Comparison of ENCODE assay signal across 22 cellular contexts in the genomic region with DNA sequence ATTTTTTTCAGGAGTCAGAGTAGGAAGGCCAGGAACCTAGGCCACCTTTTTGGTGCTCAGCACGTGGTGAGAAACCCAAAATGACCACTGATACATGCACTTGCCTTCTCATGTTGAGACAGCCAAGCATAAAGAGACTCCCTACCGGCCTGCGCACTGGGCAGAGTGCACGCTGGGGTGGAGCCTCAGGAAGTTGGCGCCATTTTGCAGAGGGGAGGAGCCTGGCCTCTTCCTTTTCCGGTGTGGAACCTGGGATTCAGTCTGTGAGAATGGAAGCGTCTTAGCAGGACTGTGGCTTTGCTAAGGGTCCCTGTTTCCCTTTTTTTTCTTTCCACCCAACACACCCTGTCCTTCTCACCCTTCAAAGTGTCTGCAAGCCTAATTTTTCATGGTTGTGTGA.
DNase-seq lines count a peak whose midpoint lies in the region; ATAC-seq, FAIRE-seq and TF ChIP-seq lines count a peak whose summit lies in the region.
"Had no signal": no experiment of that assay in that cellular context is flagged by ENCODE, and none has a peak within 500 bp of the region (broad histone marks: within the 10 kb centered on the region; RNA-seq: fewer than 3 reads in every experiment).

No MANE protein-coding gene starts in this region.

- H3K79me2 ChIP-seq in PC-9 (ENCODE audit: low read depth), result no peaks in the 10 kb centered on the region
- H3K79me2 ChIP-seq in K562 (ENCODE audit: control insufficient read depth, insufficient read depth, low read length), result no peaks in the 10 kb centered on the region

- no peak for FAIRE-seq in K562 (lab: Jason Lieb, UNC)
- FAIRE-seq: A204.1, G401.6, H1 had no signal

- H3K27ac ChIP-seq in CD4-positive, alpha-beta T cell (ENCODE audit: low read depth, low read length), result no peak overlapping the region
- H3K27ac ChIP-seq in PC-9 (no peak overlapping the region), K562 (ENCODE audit: extremely low read depth, low read depth, low read length) (no peak overlapping the region)
- H3K27ac ChIP-seq: BLaER1 had no signal

- no peaks in the 10 kb centered on the region for H3K27me3 Mint-ChIP-seq in CD4-positive, alpha-beta T cell
- no peaks in the 10 kb centered on the region for H3K27me3 Mint-ChIP-seq in effector memory CD8-positive, alpha-beta T cell
- H3K27me3 Mint-ChIP-seq: CD4-positive, CD25-positive, alpha-beta regulatory T cell had no signal

- POLR2A ChIA-PET in CD4-positive, alpha-beta T cell (lab: Charles Lee), result no interaction called here
- POLR2A ChIA-PET in PC-9 (lab: Charles Lee; ENCODE audit: unreplicated experiment) (no interaction called here), K562 (lab: Yijun Ruan, JAX) (interaction anchor here (0.6 kb wide), 1 partner anchor 791 kb away, joined by 3 read pairs; no protein-coding TSS in a partner anchor)

- in situ Hi-C loops in K562 (cut with MboI), result no loop called here

- H3K4me1 ChIP-seq in PC-9 (replicated peaks; ENCODE audit: insufficient read depth), result no peaks in the 10 kb centered on the region
- no peaks in the 10 kb centered on the region for H3K4me1 ChIP-seq in K562 (replicated peaks in 1 of 2; ENCODE audit: control insufficient read depth in 2 of 2, insufficient read depth in 2 of 2, low read length in 2 of 2)

- CTCF ChIA-PET in CD4-positive, alpha-beta T cell (lab: Charles Lee), result no interaction called here
- CTCF ChIA-PET in PC-9 (lab: Charles Lee), result interaction anchor here (0.6 kb wide), 1 partner anchor 13 kb away, joined by 3 read pairs; no protein-coding TSS in a partner anchor
- CTCF ChIA-PET in K562 (lab: Yijun Ruan, JAX; ENCODE audit: low intra/inter-chr PET ratio), result no interaction called here

- no peaks in the 10 kb centered on the region for H3K9me3 ChIP-seq in CD4-positive, alpha-beta T cell (ENCODE audit: control insufficient read depth, low read length)
- H3K9me3 ChIP-seq in PC-9 (ENCODE audit: insufficient read depth, low read depth), result no peaks in the 10 kb centered on the region
- H3K9me3 ChIP-seq in K562 (replicated peaks; ENCODE audit: control insufficient read depth, insufficient read depth, low read depth, low read length), result peaks cover 2% of the 10 kb centered on the region

- intact Hi-C loops in CD4-positive, alpha-beta T cell (cut with DNase I, micrococcal nuclease), result no loop called here
- intact Hi-C loops in PC-9 (cut with micrococcal nuclease; ENCODE audit: unreplicated experiment) (no loop called here), K562 (cut with micrococcal nuclease) (no loop called here)

- no peak overlapping the region for H3K4me3 Mint-ChIP-seq in CD4-positive, alpha-beta T cell
- no peak overlapping the region for H3K4me3 Mint-ChIP-seq in stimulated activated effector memory CD8-positive, alpha-beta T cell treated with anti-CD3 and anti-CD28 coated beads, Interleukin-12 subunit alpha, Interleukin-12 subunit beta, amount 100 ng/mL, for 72 hours
- no peak overlapping the region for H3K4me3 Mint-ChIP-seq in effector memory CD8-positive, alpha-beta T cell

- WGBS in K562 (ENCODE audit: insufficient coverage, low coverage, missing lambda C conversion rate), result 16% methylated on average over 5 of the region's 7 CpGs

- peaks cover 90% of the 10 kb centered on the region for H3K4me1 Mint-ChIP-seq in CD4-positive, alpha-beta T cell (ENCODE audit: low read depth)
- H3K4me1 Mint-ChIP-seq in stimulated activated effector memory CD8-positive, alpha-beta T cell treated with anti-CD3 and anti-CD28 coated beads, Interleukin-12 subunit alpha, Interleukin-12 subunit beta, amount 100 ng/mL, for 72 hours, result peaks cover 73% of the 10 kb centered on the region
- peaks cover 58 to 79% of the 10 kb centered on the region in 2 donors for H3K4me1 Mint-ChIP-seq in effector memory CD8-positive, alpha-beta T cell (ENCODE audit: low read depth in 2 of 2)

- H3K9me1 ChIP-seq in K562 (ENCODE audit: control insufficient read depth, insufficient read depth, low read length), result no peaks in the 10 kb centered on the region

- H3K4me2 ChIP-seq in PC-9 (no peak overlapping the region), K562 (ENCODE audit: insufficient read depth, low read length) (peak overlapping the region; percentile 37)
- H3K4me2 ChIP-seq: BLaER1 had no signal

- no peak for TF ChIP-seq EP300 in K562 (IDR thresholded peaks at IDR 0.05; ENCODE audit: low read length)

- no peak overlapping the region for H3K9ac ChIP-seq in K562 (ENCODE audit: insufficient read depth in 1 of 2, low read depth in 2 of 2, low read length in 2 of 2)
- H3K9ac ChIP-seq: BLaER1 had no signal

- TF ChIP-seq POLR2A in K562 (conservative IDR thresholded peaks at IDR 0.05), result no peak

- H3K27me3 ChIP-seq in CD4-positive, alpha-beta T cell (ENCODE audit: control insufficient read depth, insufficient read depth, low read length), result no peaks in the 10 kb centered on the region
- H3K27me3 ChIP-seq in PC-9 (ENCODE audit: insufficient read depth, low read depth), result no peaks in the 10 kb centered on the region
- H3K27me3 ChIP-seq in K562 (ENCODE audit: control insufficient read depth in 2 of 2, insufficient read depth in 2 of 2, low read length in 2 of 2), result no peaks in the 10 kb centered on the region
- H3K27me3 ChIP-seq in H7 (ENCODE audit: control insufficient read depth, insufficient read depth, low read length), result no peaks in the 10 kb centered on the region
- H3K27me3 ChIP-seq: BLaER1 had no signal

- H3K9me2 ChIP-seq in PC-9 (ENCODE audit: insufficient read depth), result no peaks in the 10 kb centered on the region

- no peak overlapping the region for H3K4me3 ChIP-seq in PC-9
- no peak overlapping the region for H3K4me3 ChIP-seq in K562
- H3K4me3 ChIP-seq in H7 (ENCODE audit: insufficient read depth, low read depth, low read length), result no peak overlapping the region
- H3K4me3 ChIP-seq: BLaER1 had no signal

- BruUV-seq in PC-9 (replicated peaks; lab: Mats Ljungman, UMichigan) (no TSS peak), K562 (replicated peaks; lab: Mats Ljungman, UMichigan) (no TSS peak)

- peaks cover 62% of the 10 kb centered on the region for H3K36me3 Mint-ChIP-seq in CD4-positive, alpha-beta T cell (ENCODE audit: low read depth)
- peaks cover 67% of the 10 kb centered on the region for H3K36me3 Mint-ChIP-seq in stimulated activated effector memory CD8-positive, alpha-beta T cell treated with anti-CD3 and anti-CD28 coated beads, Interleukin-12 subunit alpha, Interleukin-12 subunit beta, amount 100 ng/mL, for 72 hours
- H3K36me3 Mint-ChIP-seq in effector memory CD8-positive, alpha-beta T cell (ENCODE audit: insufficient read depth), result peaks cover 45% of the 10 kb centered on the region

- no peaks in the 10 kb centered on the region for H3K9me3 Mint-ChIP-seq in CD4-positive, alpha-beta T cell
- H3K9me3 Mint-ChIP-seq in stimulated activated effector memory CD8-positive, alpha-beta T cell treated with anti-CD3 and anti-CD28 coated beads, Interleukin-12 subunit alpha, Interleukin-12 subunit beta, amount 100 ng/mL, for 72 hours, result peaks cover 2% of the 10 kb centered on the region
- H3K9me3 Mint-ChIP-seq in effector memory CD8-positive, alpha-beta T cell, result no peaks in the 10 kb centered on the region
- H3K9me3 Mint-ChIP-seq: CD4-positive, CD25-positive, alpha-beta regulatory T cell had no signal

- TF ChIP-seq CTCF in CD4-positive, alpha-beta T cell (IDR thresholded peaks at IDR 0.05), result no peak
- TF ChIP-seq CTCF in PC-9 (conservative IDR thresholded peaks at IDR 0.05), result no peak
- TF ChIP-seq CTCF in K562 (IDR thresholded peaks at IDR 0.05 in 2 of 3, conservative IDR thresholded peaks at IDR 0.05 in 1 of 3; ENCODE audit: insufficient read depth in 2 of 3, low read depth in 1 of 3, low read length in 3 of 3), result no peak

- peak overlapping the region; percentile 38 for H3K27ac Mint-ChIP-seq in CD4-positive, alpha-beta T cell
- peak overlapping the region; percentile 50 for H3K27ac Mint-ChIP-seq in stimulated activated effector memory CD8-positive, alpha-beta T cell treated with anti-CD3 and anti-CD28 coated beads, Interleukin-12 subunit alpha, Interleukin-12 subunit beta, amount 100 ng/mL, for 72 hours
- H3K27ac Mint-ChIP-seq in effector memory CD8-positive, alpha-beta T cell, result peak overlapping the region in 1 of 2 donors; percentile 76

- no peaks in the 10 kb centered on the region for H3F3A ChIP-seq in PC-9 (ENCODE audit: insufficient read depth, low read depth)

- H4K20me1 ChIP-seq in PC-9 (ENCODE audit: insufficient read depth) (no peaks in the 10 kb centered on the region), K562 (replicated peaks; ENCODE audit: control insufficient read depth, insufficient read depth, low read length) (no peaks in the 10 kb centered on the region)
- H4K20me1 ChIP-seq: BLaER1 had no signal

- DNase-seq in CD4-positive, alpha-beta T cell, result no peak
- DNase-seq in PC-9 (no peak), K562 (ENCODE audit: extremely low read depth in 1 of 4, low spot score in 3 of 4) (peak; percentile 11 to 32 (median 14)), H7 (no peak)
- DNase-seq in stimulated activated effector memory CD8-positive, alpha-beta T cell treated with anti-CD3 and anti-CD28 coated beads, Interleukin-12 subunit alpha, Interleukin-12 subunit beta, amount 100 ng/mL, for 72 hours (ENCODE audit: low spot score in 2 of 2), result peak in 1 of 2 donors; percentile 28
- DNase-seq in stimulated activated CD4-positive, alpha-beta T cell treated with anti-CD3 and anti-CD28 coated beads, Interleukin-15, amount 100 ng/mL, for 24 hours, result no peak
- no peak for DNase-seq in effector memory CD8-positive, alpha-beta T cell
- DNase-seq: CD4-positive, CD25-positive, alpha-beta regulatory T cell; COR-L47; KBM-7; MV-4-11; NCI-H1105; NCI-H1436 treated with DMSO at 0.1 percent for 48 hours; NCI-H187 treated with DMSO at 0.1 percent for 48 hours; NCI-H2171 treated with DMSO at 0.1 percent for 48 hours; NCI-H446; NCI-H524 treated with DMSO at 0.1 percent for 48 hours had no signal

- no peak for ATAC-seq in CD4-positive, alpha-beta T cell (ENCODE audit: poor library complexity)
- ATAC-seq in K562, result peak; percentile 92
- ATAC-seq in stimulated activated effector memory CD8-positive, alpha-beta T cell treated with anti-CD3 and anti-CD28 coated beads, Interleukin-12 subunit alpha, Interleukin-12 subunit beta, amount 100 ng/mL, for 72 hours, result no peak
- no peak for ATAC-seq in effector memory CD8-positive, alpha-beta T cell (replicated peaks)
- ATAC-seq: HCT116 had no signal

- no peak for TF ChIP-seq RAD21 in K562 (CRISPR knock-in tag; conservative IDR thresholded peaks at IDR 0.05 in 1 of 2, IDR thresholded peaks at IDR 0.05 in 1 of 2)

- H3K36me3 ChIP-seq in PC-9 (ENCODE audit: low read depth) (no peaks in the 10 kb centered on the region), K562 (ENCODE audit: control insufficient read depth, insufficient read depth, low read length) (no peaks in the 10 kb centered on the region), H7 (replicated peaks; ENCODE audit: control insufficient read depth, insufficient read depth, low read length) (no peaks in the 10 kb centered on the region)

- H2AFZ ChIP-seq in PC-9, result 0 out of 2 replicates have a peak overlapping the region, but pooled peaks have one; percentile 8
- H2AFZ ChIP-seq in K562 (ENCODE audit: low read depth, low read length), result peak overlapping the region; percentile 77

Comparison
In these comparisons a context has a peak if more than half of its experiments do, and no peak if none do; other contexts are left out.
1. DNase-seq: peak in K562 (4 of 4); none in CD4-positive, alpha-beta T cell (0 of 10), PC-9 (0 of 2), H7 (single experiment), stimulated activated CD4-positive, alpha-beta T cell treated with anti-CD3 and anti-CD28 coated beads, Interleukin-15, amount 100 ng/mL, for 24 hours (single experiment) and effector memory CD8-positive, alpha-beta T cell (0 of 3).